ENCODE assay signal across 16 cellular contexts in genomic region chr11:601573-602245, GRCh38. TPM values are rescaled to one million over a fixed set of nuclear protein-coding genes. Genes with fewer than 3 reads are reported as not detected.
DNase-seq lines count a peak whose midpoint lies in the region; ATAC-seq, FAIRE-seq and TF ChIP-seq lines count a peak whose summit lies in the region.
"Had no signal": no experiment of that assay in that cellular context is flagged by ENCODE, and none has a peak within 500 bp of the region (broad histone marks: within the 10 kb centered on the region; RNA-seq: fewer than 3 reads in every experiment).

No MANE protein-coding gene starts in this region.

- DNase-seq in activated naive CD4-positive, alpha-beta T cell treated with anti-CD3 and anti-CD28 coated beads, Interleukin-2, amount 10 ng/mL, durations not matched to agents 7 days and 5 days: no peak
- DNase-seq in activated naive CD4-positive, alpha-beta T cell treated with Interleukin-2 at 50 U/mL for 16 hours: no peak
- DNase-seq in Panc1 (ENCODE audit: low read depth, low spot score): no peak
- DNase-seq in bronchial epithelial cell (ENCODE audit: low read depth): no peak
- DNase-seq in stimulated activated effector memory CD8-positive, alpha-beta T cell treated with anti-CD3 and anti-CD28 coated beads, Interleukin-12 subunit alpha, Interleukin-12 subunit beta, amount 100 ng/mL, for 72 hours (ENCODE audit: low spot score in 2 of 2): no peak
- DNase-seq in GM13977 (ENCODE audit: low spot score): no peak
- DNase-seq: 8988T; AML-193; CD4-positive, CD25-positive, alpha-beta regulatory T cell; DMS53; GF-D8; GM23248 had no signal

- H3K4me1 Mint-ChIP-seq in activated naive CD4-positive, alpha-beta T cell treated with anti-CD3 and anti-CD28 coated beads, Interleukin-2, amount 10 ng/mL, durations not matched to agents 7 days and 5 days: no peaks in the 10 kb centered on the region
- H3K4me1 Mint-ChIP-seq in stimulated activated effector memory CD8-positive, alpha-beta T cell treated with anti-CD3 and anti-CD28 coated beads, Interleukin-12 subunit alpha, Interleukin-12 subunit beta, amount 100 ng/mL, for 72 hours: peaks cover 6% of the 10 kb centered on the region
- H3K4me1 Mint-ChIP-seq: CD4-positive, CD25-positive, alpha-beta regulatory T cell had no signal

- H3K4me3 Mint-ChIP-seq in activated naive CD4-positive, alpha-beta T cell treated with anti-CD3 and anti-CD28 coated beads, Interleukin-2, amount 10 ng/mL, durations not matched to agents 7 days and 5 days: no peak overlapping the region
- no peak overlapping the region for H3K4me3 Mint-ChIP-seq in stimulated activated effector memory CD8-positive, alpha-beta T cell treated with anti-CD3 and anti-CD28 coated beads, Interleukin-12 subunit alpha, Interleukin-12 subunit beta, amount 100 ng/mL, for 72 hours
- H3K4me3 Mint-ChIP-seq: CD4-positive, CD25-positive, alpha-beta regulatory T cell had no signal

- no peak for TF ChIP-seq CTCF in Panc1 (IDR thresholded peaks at IDR 0.05)
- TF ChIP-seq CTCF in bronchial epithelial cell (IDR thresholded peaks at IDR 0.05; ENCODE audit: insufficient read depth, low read length, severe bottlenecking): no peak
- TF ChIP-seq CTCF in GM13977 (IDR thresholded peaks at IDR 0.05; ENCODE audit: extremely low read depth, insufficient read depth, missing control alignments): no peak

- peak; percentile 58 for FAIRE-seq in bronchial epithelial cell (lab: Jason Lieb, UNC)
- FAIRE-seq: H54 had no signal

- H3K9me3 Mint-ChIP-seq in activated naive CD4-positive, alpha-beta T cell treated with anti-CD3 and anti-CD28 coated beads, Interleukin-2, amount 10 ng/mL, durations not matched to agents 7 days and 5 days: no peaks in the 10 kb centered on the region
- no peaks in the 10 kb centered on the region for H3K9me3 Mint-ChIP-seq in stimulated activated effector memory CD8-positive, alpha-beta T cell treated with anti-CD3 and anti-CD28 coated beads, Interleukin-12 subunit alpha, Interleukin-12 subunit beta, amount 100 ng/mL, for 72 hours
- H3K9me3 Mint-ChIP-seq: CD4-positive, CD25-positive, alpha-beta regulatory T cell had no signal

- H3K36me3 Mint-ChIP-seq in activated naive CD4-positive, alpha-beta T cell treated with anti-CD3 and anti-CD28 coated beads, Interleukin-2, amount 10 ng/mL, durations not matched to agents 7 days and 5 days: peaks cover 35% of the 10 kb centered on the region
- peaks cover 91% of the 10 kb centered on the region for H3K36me3 Mint-ChIP-seq in stimulated activated effector memory CD8-positive, alpha-beta T cell treated with anti-CD3 and anti-CD28 coated beads, Interleukin-12 subunit alpha, Interleukin-12 subunit beta, amount 100 ng/mL, for 72 hours

- intact Hi-C loops in Panc1 (cut with micrococcal nuclease; ENCODE audit: unreplicated experiment): no loop called here

- CTCF ChIA-PET in activated naive CD4-positive, alpha-beta T cell treated with anti-CD3 and anti-CD28 coated beads, Interleukin-2, amount 10 ng/mL, durations not matched to agents 7 days and 5 days (lab: Charles Lee): no interaction called here
- CTCF ChIA-PET in Panc1 (lab: Charles Lee): interaction anchor here (0.6 kb wide), 1 partner anchor 123 kb away, joined by 3 read pairs; no protein-coding TSS in a partner anchor

- no peaks in the 10 kb centered on the region for H3K27me3 Mint-ChIP-seq in activated naive CD4-positive, alpha-beta T cell treated with anti-CD3 and anti-CD28 coated beads, Interleukin-2, amount 10 ng/mL, durations not matched to agents 7 days and 5 days
- H3K27me3 Mint-ChIP-seq: CD4-positive, CD25-positive, alpha-beta regulatory T cell had no signal

- H3K4me3 ChIP-seq in Panc1 (ENCODE audit: low read depth in 2 of 2, low read length in 2 of 2) (no peak overlapping the region), bronchial epithelial cell (ENCODE audit: low read depth, low read length) (no peak overlapping the region)
- H3K4me3 ChIP-seq: BLaER1, GM23248 had no signal

- H3K27ac ChIP-seq in Panc1 (ENCODE audit: low read length): no peak overlapping the region
- H3K27ac ChIP-seq: BLaER1, GM23248 had no signal

- H3K27ac Mint-ChIP-seq in activated naive CD4-positive, alpha-beta T cell treated with anti-CD3 and anti-CD28 coated beads, Interleukin-2, amount 10 ng/mL, durations not matched to agents 7 days and 5 days: peak overlapping the region; percentile 42
- H3K27ac Mint-ChIP-seq in stimulated activated effector memory CD8-positive, alpha-beta T cell treated with anti-CD3 and anti-CD28 coated beads, Interleukin-12 subunit alpha, Interleukin-12 subunit beta, amount 100 ng/mL, for 72 hours: peak overlapping the region; percentile 76
- H3K27ac Mint-ChIP-seq: CD4-positive, CD25-positive, alpha-beta regulatory T cell had no signal

- no peaks in the 10 kb centered on the region for H3K4me1 ChIP-seq in Panc1 (ENCODE audit: control insufficient read depth, insufficient read depth, low read length)
- H3K4me1 ChIP-seq: BLaER1 had no signal

- no peaks in the 10 kb centered on the region for H3K27me3 ChIP-seq in Panc1 (ENCODE audit: control insufficient read depth, insufficient read depth, low read length)
- H3K27me3 ChIP-seq in bronchial epithelial cell (ENCODE audit: control insufficient read depth, insufficient read depth, low read length): no peaks in the 10 kb centered on the region
- H3K27me3 ChIP-seq: BLaER1 had no signal

- H3K36me3 ChIP-seq in Panc1 (ENCODE audit: control insufficient read depth, insufficient read depth, low read length) (peaks cover 7% of the 10 kb centered on the region), bronchial epithelial cell (ENCODE audit: control insufficient read depth, insufficient read depth, low read length) (peaks cover 48% of the 10 kb centered on the region)

- no peaks in the 10 kb centered on the region for H3K9me3 ChIP-seq in Panc1 (ENCODE audit: control insufficient read depth, insufficient read depth, low read depth, low read length)
- H3K9me3 ChIP-seq: BLaER1 had no signal

- BruUV-seq in Panc1 (replicated peaks; lab: Mats Ljungman, UMichigan): TSS peak; percentile 61

- POLR2A ChIA-PET in Panc1 (lab: Charles Lee): no interaction called here

- ATAC-seq in Panc1 (no peak), HG03439 (IDR thresholded peaks at IDR 0.05; ENCODE audit: unreplicated experiment) (no peak)
- no peak for ATAC-seq in stimulated activated effector memory CD8-positive, alpha-beta T cell treated with anti-CD3 and anti-CD28 coated beads, Interleukin-12 subunit alpha, Interleukin-12 subunit beta, amount 100 ng/mL, for 72 hours

- in situ Hi-C loops in Panc1 (cut with HindIII; ENCODE audit: low pct_unique_long_range_greater_than_20kb, low sequenced_read_pairs) (no loop called here), GM13977 (cut with MboI; ENCODE audit: low pct_unique_long_range_greater_than_20kb, low sequenced_read_pairs, unreplicated experiment) (no loop called here)

RNA-seq across cellular contexts. Expression of gene IRF7, which starts 14.0 kb away (rescaled TPM):
- 23.9 TPM for total RNA-seq in Panc1 (2021; ENCODE audit: unreplicated experiment)
- polyA plus RNA-seq in Panc1 (2012; ENCODE audit: insufficient read length): 24.1 TPM
- 15.3 and 18.2 TPM in 2 replicates for total RNA-seq in bronchial epithelial cell
- total RNA-seq: HT1080 had no signal

RNA-seq across cellular contexts. Expression of gene CDHR5, which starts 23.0 kb away (rescaled TPM):
- total RNA-seq in Panc1 (2021; ENCODE audit: unreplicated experiment) (not detected), bronchial epithelial cell (not detected in 2 replicates)
- polyA plus RNA-seq in Panc1 (2012; ENCODE audit: insufficient read length): 0.29 TPM
- total RNA-seq: CD4-positive, CD25-positive, alpha-beta regulatory T cell; GM23248; HT1080 had no signal
- polyA plus RNA-seq: CD4-positive, CD25-positive, alpha-beta regulatory T cell; GM23248 had no signal

RNA-seq across cellular contexts. Expression of gene SCT, which starts 25.3 kb away (rescaled TPM):
- total RNA-seq in Panc1 (2021; ENCODE audit: unreplicated experiment) (not detected), bronchial epithelial cell (not detected in 2 replicates)
- not detected for polyA plus RNA-seq in Panc1 (2012; ENCODE audit: insufficient read length)
- total RNA-seq: CD4-positive, CD25-positive, alpha-beta regulatory T cell; GM23248; HT1080 had no signal
- polyA plus RNA-seq: CD4-positive, CD25-positive, alpha-beta regulatory T cell; GM23248 had no signal

RNA-seq across cellular contexts. Expression of gene PHRF1, which starts 25.4 kb away (rescaled TPM):
- total RNA-seq in Panc1 (2021; ENCODE audit: unreplicated experiment) (90.6 TPM), bronchial epithelial cell (21.1 and 26.1 TPM in 2 replicates)
- polyA plus RNA-seq in Panc1 (2012; ENCODE audit: insufficient read length): 83.1 TPM

RNA-seq across cellular contexts. Expression of gene DRD4, which starts 35.4 kb away (rescaled TPM):
- 0.95 TPM for total RNA-seq in Panc1 (2021; ENCODE audit: unreplicated experiment)
- polyA plus RNA-seq in Panc1 (2012; ENCODE audit: insufficient read length): 3.0 TPM
- 0.13 TPM in 1 of 2 replicates, not detected in the other for total RNA-seq in bronchial epithelial cell
- total RNA-seq: CD4-positive, CD25-positive, alpha-beta regulatory T cell; GM23248 had no signal
- polyA plus RNA-seq: CD4-positive, CD25-positive, alpha-beta regulatory T cell; GM23248 had no signal
